In genomic region chr7:36527549-36527913, GRCh38 we compare ENCODE assay signal across 26 cellular contexts.
A peak's percentile ranks its signal among the peaks of the same experiment; 100 is the strongest.
DNase-seq lines count a peak whose midpoint lies in the region; ATAC-seq, FAIRE-seq and TF ChIP-seq lines count a peak whose summit lies in the region.
"Had no signal": no experiment of that assay in that cellular context is flagged by ENCODE, and none has a peak within 500 bp of the region (broad histone marks: within the 10 kb centered on the region; RNA-seq: fewer than 3 reads in every experiment).

No MANE protein-coding gene starts in this region.

- no peak overlapping the region for H3K14ac ChIP-seq in mesenchymal stem cell (ENCODE audit: low read length in 2 of 2)

- H4K20me1 ChIP-seq in BLaER1 treated with 17β-estradiol and CSF1 and Interleukin-3, amounts not matched to agents 10 nM and 100 nM: no peaks in the 10 kb centered on the region

- H3K4me1 ChIP-seq in A549 (peaks cover 23% of the 10 kb centered on the region), Panc1 (ENCODE audit: control insufficient read depth, insufficient read depth, low read length) (peaks cover 7% of the 10 kb centered on the region; the same call in 1 of the 2 replicates), mesenchymal stem cell (ENCODE audit: control insufficient read depth, insufficient read depth, low read depth, low read length) (peaks cover 6% of the 10 kb centered on the region)
- peaks cover 7 to 25% (median 20%) of the 10 kb centered on the region in 10 experiments; a peak in 18 of 20 replicates for H3K4me1 ChIP-seq in BLaER1 treated with 17β-estradiol and CSF1 and Interleukin-3, amounts not matched to agents 10 nM and 100 nM
- H3K4me1 ChIP-seq: gastrocnemius medialis, left lung had no signal

- FAIRE-seq in A549 (lab: Jason Lieb, UNC): no peak
- FAIRE-seq: G401.6 had no signal

- peak in 1 of 2 experiments; percentile 19; a peak in 2 of 6 replicates for ATAC-seq in A549
- no peak; the same call in 1 of the 2 replicates for ATAC-seq in Panc1
- no peak for ATAC-seq in HG02885 (IDR thresholded peaks at IDR 0.05; ENCODE audit: poor library complexity, unreplicated experiment)
- ATAC-seq in HG02798 (IDR thresholded peaks at IDR 0.05; ENCODE audit: poor library complexity, unreplicated experiment): no peak
- no peak for ATAC-seq in GM18519 (IDR thresholded peaks at IDR 0.05; ENCODE audit: low FRiP score, unreplicated experiment)
- ATAC-seq: left lung, sciatic nerve had no signal

- H4K8ac ChIP-seq in mesenchymal stem cell (ENCODE audit: low read length): peak overlapping the region; percentile 79

- H3K4me3 ChIP-seq in A549: no peak overlapping the region
- H3K4me3 ChIP-seq in BLaER1 treated with 17β-estradiol and CSF1 and Interleukin-3, amounts not matched to agents 10 nM and 100 nM: no peak overlapping the region
- no peak overlapping the region for H3K4me3 ChIP-seq in Panc1 (ENCODE audit: low read depth in 2 of 2, low read length in 2 of 2)
- H3K4me3 ChIP-seq in mesenchymal stem cell (ENCODE audit: insufficient read depth in 1 of 2, low read depth in 1 of 2, low read length in 2 of 2): no peak overlapping the region
- H3K4me3 ChIP-seq: esophagus squamous epithelium, gastrocnemius medialis, GM23248, left lung, tibial nerve had no signal

- no peak for TF ChIP-seq RAD21 in A549 (conservative IDR thresholded peaks at IDR 0.05 in 1 of 2, IDR thresholded peaks at IDR 0.05 in 1 of 2)

- no TSS peak for BruUV-seq in Panc1 (replicated peaks; lab: Mats Ljungman, UMichigan)

- no peak overlapping the region for H2AK5ac ChIP-seq in mesenchymal stem cell (ENCODE audit: low read length, severe bottlenecking)

- H3K27ac ChIP-seq in A549: peak overlapping the region; percentile 64 to 74
- H3K27ac ChIP-seq in BLaER1 treated with 17β-estradiol and CSF1 and Interleukin-3, amounts not matched to agents 10 nM and 100 nM: peak overlapping the region in 3 of 11 experiments; percentile 4 to 38 (median 24); a peak in 3 of 22 replicates
- peak overlapping the region; percentile 60; the same call in 1 of the 2 replicates for H3K27ac ChIP-seq in Panc1 (ENCODE audit: low read length)
- H3K27ac ChIP-seq in mesenchymal stem cell (ENCODE audit: low read length, poor library complexity, severe bottlenecking): peak overlapping the region; percentile 84
- H3K27ac ChIP-seq: gastrocnemius medialis, GM23248, left lung, tibial nerve, VCaP had no signal

- CTCF ChIA-PET in A549 (lab: Yijun Ruan, JAX) (interaction anchor here (0.5 to 3.2 kb wide), 6 partner anchors 9 to 674 kb away, joined by 3 to 16 read pairs (median 3); no protein-coding TSS in a partner anchor), Panc1 (lab: Charles Lee) (no interaction called here)

- no peak overlapping the region for H3K4ac ChIP-seq in mesenchymal stem cell (ENCODE audit: low read depth in 1 of 2, low read length in 2 of 2)

- intact Hi-C loops in Panc1 (cut with micrococcal nuclease; ENCODE audit: unreplicated experiment): no loop called here

- H2BK120ac ChIP-seq in mesenchymal stem cell (ENCODE audit: low read depth, low read length): no peak overlapping the region

- H3K27me3 ChIP-seq in BLaER1 treated with 17β-estradiol and CSF1 and Interleukin-3, amounts not matched to agents 10 nM and 100 nM: no peaks in the 10 kb centered on the region
- no peaks in the 10 kb centered on the region for H3K27me3 ChIP-seq in Panc1 (ENCODE audit: control insufficient read depth, insufficient read depth, low read length)
- peaks cover 0 to 13% of the 10 kb centered on the region in 2 experiments for H3K27me3 ChIP-seq in mesenchymal stem cell (ENCODE audit: control insufficient read depth in 1 of 2, insufficient read depth in 1 of 2, low read length in 2 of 2)
- H3K27me3 ChIP-seq: esophagus squamous epithelium, gastrocnemius medialis, left lung, tibial nerve had no signal

- POLR2A ChIA-PET in A549 (lab: Yijun Ruan, JAX) (no interaction called here), Panc1 (lab: Charles Lee) (no interaction called here)

- H3K9me3 ChIP-seq in A549: no peaks in the 10 kb centered on the region
- no peaks in the 10 kb centered on the region for H3K9me3 ChIP-seq in BLaER1 treated with 17β-estradiol and CSF1 and Interleukin-3, amounts not matched to agents 10 nM and 100 nM (replicated peaks in 1 of 11)
- no peaks in the 10 kb centered on the region; the same call in 1 of the 2 replicates for H3K9me3 ChIP-seq in Panc1 (ENCODE audit: control insufficient read depth, insufficient read depth, low read depth, low read length)
- no peaks in the 10 kb centered on the region for H3K9me3 ChIP-seq in mesenchymal stem cell (ENCODE audit: control insufficient read depth, low read length)
- H3K9me3 ChIP-seq: esophagus squamous epithelium, gastrocnemius medialis, left lung, tibial nerve had no signal

- in situ Hi-C loops in Panc1 (cut with HindIII; ENCODE audit: low pct_unique_long_range_greater_than_20kb, low sequenced_read_pairs): no loop called here

- H2BK15ac ChIP-seq in mesenchymal stem cell (ENCODE audit: low read depth, poor library complexity, severe bottlenecking): no peak overlapping the region

- no peak for DNase-seq in A549 (ENCODE audit: low read depth in 1 of 2, low spot score in 1 of 2)
- DNase-seq in Panc1 (ENCODE audit: low read depth, low spot score): no peak
- no peak for DNase-seq in mesenchymal stem cell
- DNase-seq: activated CD4-positive, alpha-beta T cell treated with anti-CD3 and anti-CD28 coated beads, Interleukin-2, amount 50 U/mL, for 1 hour; activated naive CD4-positive, alpha-beta T cell treated with Interleukin-2 at 50 U/mL for 16 hours; cortex of kidney; DMS 273 treated with DMSO at 0.1 percent for 48 hours; endodermal cell; esophagus squamous epithelium; gastrocnemius medialis; hippocampal formation; KG1; left lung; NCI-H1694; NCI-H2171 treated with DMSO at 0.1 percent for 48 hours; NCI-H526; stimulated activated CD4-positive, alpha-beta T cell treated with anti-CD3 and anti-CD28 coated beads, Interleukin-15, amount 100 ng/mL, for 24 hours had no signal

- H2BK5ac ChIP-seq in mesenchymal stem cell (ENCODE audit: low read depth, low read length, poor library complexity, severe bottlenecking): peak overlapping the region; percentile 3

- TF ChIP-seq POLR2A in A549 (IDR thresholded peaks at IDR 0.05; ENCODE audit: low read length): no peak

- H3K79me1 ChIP-seq in mesenchymal stem cell (replicated peaks; ENCODE audit: low read length, poor library complexity, severe bottlenecking): no peaks in the 10 kb centered on the region

- peak overlapping the region; percentile 40 to 86 for H3K18ac ChIP-seq in mesenchymal stem cell (ENCODE audit: low read depth in 1 of 2, low read length in 2 of 2)

- no peak overlapping the region for H3K23ac ChIP-seq in mesenchymal stem cell (ENCODE audit: low read length in 2 of 2)

- TF ChIP-seq CTCF in A549 (IDR thresholded peaks at IDR 0.05): no peak
- TF ChIP-seq CTCF in Panc1 (IDR thresholded peaks at IDR 0.05): no peak

- H2BK12ac ChIP-seq in mesenchymal stem cell (ENCODE audit: low read length in 2 of 2): peak overlapping the region; percentile 10 to 52

- WGBS in A549 (ENCODE audit: missing lambda C conversion rate): 78% methylated on average over 6 of the region's 6 CpGs
- 83% methylated on average over 3 of the region's 6 CpGs for WGBS in mesenchymal stem cell

- peak overlapping the region; percentile 68 for H3K4me2 ChIP-seq in A549
- peak overlapping the region in 10 of 11 experiments; percentile 22 to 71 (median 46); a peak in 17 of 22 replicates for H3K4me2 ChIP-seq in BLaER1 treated with 17β-estradiol and CSF1 and Interleukin-3, amounts not matched to agents 10 nM and 100 nM
- H3K4me2 ChIP-seq in mesenchymal stem cell (ENCODE audit: low read length, poor library complexity, severe bottlenecking): peak overlapping the region; percentile 31

- H3K9ac ChIP-seq in BLaER1 treated with 17β-estradiol and CSF1 and Interleukin-3, amounts not matched to agents 10 nM and 100 nM: no peak overlapping the region
- H3K9ac ChIP-seq in mesenchymal stem cell (ENCODE audit: low read length): no peak overlapping the region
- H3K9ac ChIP-seq: GM23248 had no signal

- H3K36me3 ChIP-seq in BLaER1 treated with 17β-estradiol and CSF1 and Interleukin-3, amounts not matched to agents 10 nM and 100 nM: peaks cover 0 to 37% (median 0%) of the 10 kb centered on the region in 11 experiments; a peak in 1 of 22 replicates
- H3K36me3 ChIP-seq in Panc1 (ENCODE audit: control insufficient read depth, insufficient read depth, low read length): no peaks in the 10 kb centered on the region
- no peaks in the 10 kb centered on the region for H3K36me3 ChIP-seq in mesenchymal stem cell (ENCODE audit: control insufficient read depth in 1 of 2, insufficient read depth in 2 of 2, low read depth in 1 of 2, low read length in 2 of 2)
- H3K36me3 ChIP-seq: esophagus squamous epithelium, gastrocnemius medialis, tibial nerve had no signal

- peak overlapping the region; percentile 64 for H4K91ac ChIP-seq in mesenchymal stem cell (ENCODE audit: low read length)

- TF ChIP-seq EP300 in A549 (IDR thresholded peaks at IDR 0.05): no peak

- H2AFZ ChIP-seq in mesenchymal stem cell (ENCODE audit: low read depth, low read length): no peak overlapping the region
- H2AFZ ChIP-seq: GM23248 had no signal

TF ChIP-seq in A549, 52 proteins besides CTCF, POLR2A, EP300 and RAD21 (continues in another document):
- no peak for TF ChIP-seq MAX (IDR thresholded peaks at IDR 0.05)
- no peak for TF ChIP-seq RARB (CRISPR knock-in tag; IDR thresholded peaks at IDR 0.05)
- no peak for TF ChIP-seq PBX3 (IDR thresholded peaks at IDR 0.05)
- TF ChIP-seq ZSCAN20 (CRISPR knock-in tag; IDR thresholded peaks at IDR 0.05): no peak
- TF ChIP-seq ATOH8 (CRISPR knock-in tag; IDR thresholded peaks at IDR 0.05; ENCODE audit: low read depth): no peak
